8 cellular contexts compared by ENCODE assay signal in genomic region chr11:66068923-66069714, GRCh38. TPM values are rescaled to one million over a fixed set of nuclear protein-coding genes. Genes with fewer than 3 reads are reported as not detected.
DNase-seq lines count a peak whose midpoint lies in the region; FAIRE-seq and TF ChIP-seq lines count a peak whose summit lies in the region.

No MANE protein-coding gene starts in this region.

- H3K4me3 ChIP-seq in mononuclear cell (ENCODE audit: low read length), result peak overlapping the region; percentile 57
- H3K4me3 ChIP-seq in tibial nerve, result peak overlapping the region; percentile 74 to 96 (median 78)

- no peaks in the 10 kb centered on the region for H3K27me3 Mint-ChIP-seq in activated CD4-positive, alpha-beta T cell treated with anti-CD3 and anti-CD28 coated beads, Interleukin-2, amount 10 ng/mL, durations not matched to agents 24 days and 14 days

- peaks cover 73% of the 10 kb centered on the region for H3K36me3 Mint-ChIP-seq in activated CD4-positive, alpha-beta T cell treated with anti-CD3 and anti-CD28 coated beads, Interleukin-2, amount 10 ng/mL, durations not matched to agents 24 days and 14 days (ENCODE audit: low read depth)

- H3K27ac ChIP-seq in epithelial cell of prostate (peak overlapping the region; percentile 78), tibial nerve (peak overlapping the region; percentile 86 to 97 (median 94))

- intact Hi-C loops in activated CD4-positive, alpha-beta T cell treated with anti-CD3 and anti-CD28 coated beads, Interleukin-2, amount 10 ng/mL, durations not matched to agents 24 days and 14 days (cut with micrococcal nuclease), result loop anchor here (1.0 to 2.0 kb wide), 4 partner anchors 17 to 65 kb away; partner anchors contain the start of gene SF3B2

- peak in 1 of 5 experiments; percentile 2 for TF ChIP-seq CTCF in tibial nerve (IDR thresholded peaks at IDR 0.05)

- no peak for TF ChIP-seq POLR2A in GM12891 (IDR thresholded peaks at IDR 0.05; ENCODE audit: low read depth, low read length)
- TF ChIP-seq POLR2A in tibial nerve (IDR thresholded peaks at IDR 0.05), result no peak

- peaks cover 59% of the 10 kb centered on the region for H3K4me1 ChIP-seq in mononuclear cell (ENCODE audit: insufficient read depth, low read length)
- H3K4me1 ChIP-seq in tibial nerve, result peaks cover 0 to 43% (median 19%) of the 10 kb centered on the region in 4 donors

- no peaks in the 10 kb centered on the region for H3K9me3 Mint-ChIP-seq in activated CD4-positive, alpha-beta T cell treated with anti-CD3 and anti-CD28 coated beads, Interleukin-2, amount 10 ng/mL, durations not matched to agents 24 days and 14 days

- peak overlapping the region; percentile 84 for H3K4me3 Mint-ChIP-seq in activated CD4-positive, alpha-beta T cell treated with anti-CD3 and anti-CD28 coated beads, Interleukin-2, amount 10 ng/mL, durations not matched to agents 24 days and 14 days

- peak overlapping the region; percentile 92 for H3K27ac Mint-ChIP-seq in activated CD4-positive, alpha-beta T cell treated with anti-CD3 and anti-CD28 coated beads, Interleukin-2, amount 10 ng/mL, durations not matched to agents 24 days and 14 days

- in situ Hi-C loops in ACHN (cut with HindIII; ENCODE audit: low pct_ligation_motif_present, low pct_unique_long_range_greater_than_20kb, low sequenced_read_pairs), result no loop called here
- in situ Hi-C loops in KBM-7 (cut with MboI; ENCODE audit: low pct_unique_long_range_greater_than_20kb, low sequenced_read_pairs), result no loop called here

- FAIRE-seq in GM12891 (lab: Jason Lieb, UNC), result peak; percentile 90

- H3K9me3 ChIP-seq in mononuclear cell (ENCODE audit: low read depth, low read length), result no peaks in the 10 kb centered on the region
- H3K9me3 ChIP-seq in tibial nerve, result no peaks in the 10 kb centered on the region

- WGBS in tibial nerve, 2 donors, result 33 to 39% methylated on average over 14 of the region's 14 CpGs

- H3K4me1 Mint-ChIP-seq in activated CD4-positive, alpha-beta T cell treated with anti-CD3 and anti-CD28 coated beads, Interleukin-2, amount 10 ng/mL, durations not matched to agents 24 days and 14 days, result peaks cover 53% of the 10 kb centered on the region

- no peak for TF ChIP-seq EP300 in tibial nerve (IDR thresholded peaks at IDR 0.05)

- H3K36me3 ChIP-seq in tibial nerve, result peaks cover 3 to 56% (median 9%) of the 10 kb centered on the region in 3 donors

- H3K27me3 ChIP-seq in mononuclear cell (ENCODE audit: insufficient read depth, low read length), result no peaks in the 10 kb centered on the region
- no peaks in the 10 kb centered on the region for H3K27me3 ChIP-seq in tibial nerve

- DNase-seq in ACHN, result peak; percentile 73
- no peak for DNase-seq in GM12891 (ENCODE audit: insufficient read length, low spot score)
- DNase-seq in KBM-7, result peak; percentile 27
- peak; percentile 78 for DNase-seq in activated CD4-positive, alpha-beta T cell treated with anti-CD3 and anti-CD28 coated beads, Interleukin-2, amount 10 ng/mL, durations not matched to agents 24 days and 14 days
- no peak for DNase-seq in epithelial cell of prostate (ENCODE audit: low read depth, low spot score)
- peak in 1 of 2 donors; percentile 28 for DNase-seq in tibial nerve (ENCODE audit: low spot score in 2 of 2)
- no peak for DNase-seq in inferior parietal cortex (ENCODE audit: extremely low spot score)

TF ChIP-seq in GM12891, 5 proteins besides CTCF, POLR2A, EP300 and RAD21:
- TF ChIP-seq TAF1 (IDR thresholded peaks at IDR 0.05; ENCODE audit: low read depth, low read length), result no peak
- no peak for TF ChIP-seq PAX5 (IDR thresholded peaks at IDR 0.05; ENCODE audit: insufficient read depth, low read length, severe bottlenecking)

RNA-seq across cellular contexts. Expression of gene PACS1, which starts 1.0 kb away (rescaled TPM):
- polyA plus RNA-seq in GM12891 (2012; ENCODE audit: low read depth, missing spikeins), result 52.7 TPM
- total RNA-seq in activated CD4-positive, alpha-beta T cell treated with anti-CD3 and anti-CD28 coated beads, Interleukin-2, amount 10 ng/mL, durations not matched to agents 24 days and 14 days, result 90.9 and 96.7 TPM in 2 replicates
- total RNA-seq in mononuclear cell, result 66.7 TPM
- total RNA-seq in tibial nerve, result 10 to 100 TPM; 32.0 to 62.7 (median 51.8) TPM

RNA-seq across cellular contexts. Expression of gene SF3B2, which starts 17.0 kb away (rescaled TPM):
- 149 TPM for polyA plus RNA-seq in GM12891 (2012; ENCODE audit: low read depth, missing spikeins)
- total RNA-seq in activated CD4-positive, alpha-beta T cell treated with anti-CD3 and anti-CD28 coated beads, Interleukin-2, amount 10 ng/mL, durations not matched to agents 24 days and 14 days, result 283 and 284 TPM in 2 replicates
- total RNA-seq in mononuclear cell (135 TPM), tibial nerve (100 to 1,000 TPM; 148 to 216 (median 156) TPM)

RNA-seq across cellular contexts. Expression of gene GAL3ST3, which starts 20.2 kb away (rescaled TPM):
- polyA plus RNA-seq in GM12891 (2012; ENCODE audit: low read depth, missing spikeins), result 0.10 TPM
- not detected in 2 replicates for total RNA-seq in activated CD4-positive, alpha-beta T cell treated with anti-CD3 and anti-CD28 coated beads, Interleukin-2, amount 10 ng/mL, durations not matched to agents 24 days and 14 days
- not detected for total RNA-seq in mononuclear cell
- total RNA-seq in tibial nerve, result not detected

RNA-seq across cellular contexts. Expression of gene CATSPER1, which starts 42.8 kb away (rescaled TPM):
- not detected for polyA plus RNA-seq in GM12891 (2012; ENCODE audit: low read depth, missing spikeins)
- 0.28 and 0.30 TPM in 2 replicates for total RNA-seq in activated CD4-positive, alpha-beta T cell treated with anti-CD3 and anti-CD28 coated beads, Interleukin-2, amount 10 ng/mL, durations not matched to agents 24 days and 14 days
- total RNA-seq in mononuclear cell, result 1.0 TPM
- under 1 TPM in 1 of 4 donors, not detected in 3; 0.87 TPM for total RNA-seq in tibial nerve

RNA-seq across cellular contexts. Expression of gene CST6, which starts 57.3 kb away (rescaled TPM):
- not detected for polyA plus RNA-seq in GM12891 (2012; ENCODE audit: low read depth, missing spikeins)
- total RNA-seq in activated CD4-positive, alpha-beta T cell treated with anti-CD3 and anti-CD28 coated beads, Interleukin-2, amount 10 ng/mL, durations not matched to agents 24 days and 14 days, result 0.45 and 1.5 TPM in 2 replicates
- not detected for total RNA-seq in mononuclear cell
- total RNA-seq in tibial nerve, result 1 to 10 TPM in 1 of 4 donors, not detected in 3; 1.2 TPM

Comparison
In these comparisons a context has a peak if more than half of its experiments do, and no peak if none do; other contexts are left out.
1. DNase-seq: peak in ACHN (single experiment), KBM-7 (single experiment) and activated CD4-positive, alpha-beta T cell treated with anti-CD3 and anti-CD28 coated beads, Interleukin-2, amount 10 ng/mL, durations not matched to agents 24 days and 14 days (single experiment); none in GM12891 (single experiment), epithelial cell of prostate (single experiment) and inferior parietal cortex (single experiment).